ENCODE assay signal across 8 cellular contexts in genomic region chr22:30262917-30263741, GRCh38. TPM values are rescaled to one million over a fixed set of nuclear protein-coding genes. Genes with fewer than 3 reads are reported as not detected.
A peak's percentile ranks its signal among the peaks of the same experiment; 100 is the strongest.
DNase-seq lines count a peak whose midpoint lies in the region; ATAC-seq, FAIRE-seq and TF ChIP-seq lines count a peak whose summit lies in the region.

No MANE protein-coding gene starts in this region.

- no peaks in the 10 kb centered on the region for H3K27me3 Mint-ChIP-seq in activated T-helper 2 cell treated with anti-CD3 and anti-CD28 coated beads, Interferon-gamma antibody, Interleukin-2, Interleukin-4, amounts not matched to agents 10 μg/mL and 5 μg/mL and 100 μg/mL, durations not matched to agents 14 hours and 24 hours and 36 hours (ENCODE audit: low read depth)

- H3K9me3 Mint-ChIP-seq in activated T-helper 2 cell treated with anti-CD3 and anti-CD28 coated beads, Interferon-gamma antibody, Interleukin-2, Interleukin-4, amounts not matched to agents 10 μg/mL and 5 μg/mL and 100 μg/mL, durations not matched to agents 14 hours and 24 hours and 36 hours, result no peaks in the 10 kb centered on the region

- peaks cover 64% of the 10 kb centered on the region for H3K36me3 Mint-ChIP-seq in activated T-helper 2 cell treated with anti-CD3 and anti-CD28 coated beads, Interferon-gamma antibody, Interleukin-2, Interleukin-4, amounts not matched to agents 10 μg/mL and 5 μg/mL and 100 μg/mL, durations not matched to agents 14 hours and 24 hours and 36 hours (ENCODE audit: low read depth)

- ATAC-seq in GM18519 (IDR thresholded peaks at IDR 0.05; ENCODE audit: low FRiP score, unreplicated experiment), result no peak

- DNase-seq in HK-2 (ENCODE audit: unreplicated experiment), result peak; percentile 78
- peak; percentile 73 for DNase-seq in RPMI8226
- peak; percentile 69 for DNase-seq in activated T-helper 2 cell treated with anti-CD3 and anti-CD28 coated beads, Interferon-gamma antibody, Interleukin-2, Interleukin-4, amounts not matched to agents 10 μg/mL and 5 μg/mL and 100 μg/mL, durations not matched to agents 14 hours and 24 hours and 36 hours (ENCODE audit: low spot score)
- peak; percentile 68 to 79 for DNase-seq in frontal cortex (ENCODE audit: low spot score in 2 of 2)
- peak; percentile 66 to 84 (median 83) for DNase-seq in ovary
- DNase-seq in tibial nerve (ENCODE audit: low spot score in 2 of 2), result peak; percentile 69 to 83

- H3K4me1 ChIP-seq in BLaER1 (peaks cover 79% of the 10 kb centered on the region), ovary (ENCODE audit: insufficient read depth) (no peaks in the 10 kb centered on the region), tibial nerve (peaks cover 0 to 11% (median 5%) of the 10 kb centered on the region in 4 donors)

- no peak for FAIRE-seq in frontal cortex (lab: Jason Lieb, UNC)

- TF ChIP-seq EP300 in ovary (IDR thresholded peaks at IDR 0.05) (no peak), tibial nerve (IDR thresholded peaks at IDR 0.05) (peak in 1 of 2 donors; percentile 40)

- peak overlapping the region; percentile 77 for H3K27ac Mint-ChIP-seq in activated T-helper 2 cell treated with anti-CD3 and anti-CD28 coated beads, Interferon-gamma antibody, Interleukin-2, Interleukin-4, amounts not matched to agents 10 μg/mL and 5 μg/mL and 100 μg/mL, durations not matched to agents 14 hours and 24 hours and 36 hours

- TF ChIP-seq CTCF in ovary (IDR thresholded peaks at IDR 0.05), result peak; percentile 95 to 97 (median 95)
- peak; percentile 93 to 99 (median 98) for TF ChIP-seq CTCF in tibial nerve (IDR thresholded peaks at IDR 0.05)

- H3K4me3 ChIP-seq in BLaER1, result no peak overlapping the region
- H3K4me3 ChIP-seq in ovary, result no peak overlapping the region
- peak overlapping the region in 2 of 4 donors; percentile 7 to 35 for H3K4me3 ChIP-seq in tibial nerve

- H3K9me3 ChIP-seq in BLaER1 (no peaks in the 10 kb centered on the region), ovary (no peaks in the 10 kb centered on the region), tibial nerve (no peaks in the 10 kb centered on the region)

- peak overlapping the region; percentile 96 for H3K4me3 Mint-ChIP-seq in activated T-helper 2 cell treated with anti-CD3 and anti-CD28 coated beads, Interferon-gamma antibody, Interleukin-2, Interleukin-4, amounts not matched to agents 10 μg/mL and 5 μg/mL and 100 μg/mL, durations not matched to agents 14 hours and 24 hours and 36 hours (ENCODE audit: low read depth)

- no peaks in the 10 kb centered on the region for H3K27me3 ChIP-seq in BLaER1
- H3K27me3 ChIP-seq in ovary, result no peaks in the 10 kb centered on the region
- H3K27me3 ChIP-seq in tibial nerve, result no peaks in the 10 kb centered on the region

- TF ChIP-seq POLR2A in ovary (IDR thresholded peaks at IDR 0.05), result no peak
- TF ChIP-seq POLR2A in tibial nerve (IDR thresholded peaks at IDR 0.05), result no peak

- intact Hi-C loops in activated T-helper 2 cell treated with anti-CD3 and anti-CD28 coated beads, Interferon-gamma antibody, Interleukin-2, Interleukin-4, amounts not matched to agents 10 μg/mL and 5 μg/mL and 100 μg/mL, durations not matched to agents 14 hours and 24 hours and 36 hours (cut with micrococcal nuclease), result loop anchor here (1.0 to 10.0 kb wide), 4 partner anchors 24 to 702 kb away; partner anchors contain the start of genes MORC2, RNF215 and TUG1
- intact Hi-C loops in ovary (cut with DNase I), result loop anchor here in 3 of 4 donors (2.0 to 10.0 kb wide), 3 partner anchors 124 to 222 kb away; partner anchors contain the start of gene RNF215 (in 2 of the 3)

- 0 out of 2 replicates have a peak overlapping the region, but pooled peaks have one; percentile 1 for H3K27ac ChIP-seq in BLaER1
- no peak overlapping the region for H3K27ac ChIP-seq in ovary
- H3K27ac ChIP-seq in tibial nerve, result peak overlapping the region in 1 of 4 donors; percentile 40

- peaks cover 32% of the 10 kb centered on the region for H3K4me1 Mint-ChIP-seq in activated T-helper 2 cell treated with anti-CD3 and anti-CD28 coated beads, Interferon-gamma antibody, Interleukin-2, Interleukin-4, amounts not matched to agents 10 μg/mL and 5 μg/mL and 100 μg/mL, durations not matched to agents 14 hours and 24 hours and 36 hours (ENCODE audit: low read depth)

- H4K20me1 ChIP-seq in BLaER1, result no peaks in the 10 kb centered on the region

- no peak overlapping the region for H3K9ac ChIP-seq in BLaER1

- H3K4me2 ChIP-seq in BLaER1, result peak overlapping the region; percentile 74

- H3K36me3 ChIP-seq in BLaER1, result no peaks in the 10 kb centered on the region
- no peaks in the 10 kb centered on the region for H3K36me3 ChIP-seq in ovary
- H3K36me3 ChIP-seq in tibial nerve, result no peaks in the 10 kb centered on the region

- 29 to 30% (median 30%) methylated on average over 22 to 27 of the region's 27 CpGs for WGBS in ovary, 3 donors
- WGBS in tibial nerve, 2 donors, result 14 to 21% methylated on average over 22 to 27 of the region's 27 CpGs

RNA-seq across cellular contexts. Expression of gene OSM, which starts 3.5 kb away (rescaled TPM):
- 148 and 152 TPM in 2 replicates for total RNA-seq in activated T-helper 2 cell treated with anti-CD3 and anti-CD28 coated beads, Interferon-gamma antibody, Interleukin-2, Interleukin-4, amounts not matched to agents 10 μg/mL and 5 μg/mL and 100 μg/mL, durations not matched to agents 14 hours and 24 hours and 36 hours
- 0.41 TPM for total RNA-seq in frontal cortex
- 1 to 10 TPM in 4 of 7 donors, under 1 TPM in 2, not detected in 1; 0.73 to 4.5 (median 1.2) TPM for total RNA-seq in ovary
- under 1 TPM in 1 of 2 donors, not detected in 1; 0.46 TPM for polyA plus RNA-seq in ovary
- total RNA-seq in tibial nerve, result 10 to 100 TPM in 1 of 4 donors, 1 to 10 TPM in 3; 1.4 to 19.7 (median 4.2) TPM

RNA-seq across cellular contexts. Expression of gene LIF, which starts 16.6 kb away (rescaled TPM):
- 919 and 932 TPM in 2 replicates for total RNA-seq in activated T-helper 2 cell treated with anti-CD3 and anti-CD28 coated beads, Interferon-gamma antibody, Interleukin-2, Interleukin-4, amounts not matched to agents 10 μg/mL and 5 μg/mL and 100 μg/mL, durations not matched to agents 14 hours and 24 hours and 36 hours
- total RNA-seq in frontal cortex (not detected), ovary (1 to 10 TPM in 5 of 7 donors, under 1 TPM in 2; 0.35 to 8.3 (median 1.9) TPM), tibial nerve (under 1 TPM; 0.30 to 0.84 (median 0.72) TPM)
- 1 to 10 TPM; 1.1 to 3.1 TPM for polyA plus RNA-seq in ovary

RNA-seq across cellular contexts. Expression of gene CASTOR1, which starts 26.2 kb away (rescaled TPM):
- total RNA-seq in activated T-helper 2 cell treated with anti-CD3 and anti-CD28 coated beads, Interferon-gamma antibody, Interleukin-2, Interleukin-4, amounts not matched to agents 10 μg/mL and 5 μg/mL and 100 μg/mL, durations not matched to agents 14 hours and 24 hours and 36 hours, result 11.1 TPM in 2 replicates
- total RNA-seq in frontal cortex, result 2.4 TPM
- 10 to 100 TPM; 11.0 to 31.2 (median 20.6) TPM for total RNA-seq in ovary
- polyA plus RNA-seq in ovary, result 10 to 100 TPM in 1 of 2 donors, 1 to 10 TPM in 1; 3.1 to 22.0 TPM
- total RNA-seq in tibial nerve, result 10 to 100 TPM; 38.7 to 57.9 (median 45.3) TPM

Comparison
In these comparisons a context has a peak if more than half of its experiments do, and no peak if none do; other contexts are left out.
1. RNA of gene LIF, which starts 16.6 kb away (total RNA-seq): 919 to 932 TPM in activated T-helper 2 cell treated with anti-CD3 and anti-CD28 coated beads, Interferon-gamma antibody, Interleukin-2, Interleukin-4, amounts not matched to agents 10 μg/mL and 5 μg/mL and 100 μg/mL, durations not matched to agents 14 hours and 24 hours and 36 hours; 0.35 to 8.3 TPM in ovary, 0.30 to 0.84 TPM in tibial nerve and not detected in frontal cortex (single experiment); every median in the first group is over 10 times any median in the second.
2. Peak in every context shown above with its lines, with median percentiles within 50 percentile points of each other: DNase-seq.